Comparison of ENCODE assay signal across 20 cellular contexts in the genomic region with DNA sequence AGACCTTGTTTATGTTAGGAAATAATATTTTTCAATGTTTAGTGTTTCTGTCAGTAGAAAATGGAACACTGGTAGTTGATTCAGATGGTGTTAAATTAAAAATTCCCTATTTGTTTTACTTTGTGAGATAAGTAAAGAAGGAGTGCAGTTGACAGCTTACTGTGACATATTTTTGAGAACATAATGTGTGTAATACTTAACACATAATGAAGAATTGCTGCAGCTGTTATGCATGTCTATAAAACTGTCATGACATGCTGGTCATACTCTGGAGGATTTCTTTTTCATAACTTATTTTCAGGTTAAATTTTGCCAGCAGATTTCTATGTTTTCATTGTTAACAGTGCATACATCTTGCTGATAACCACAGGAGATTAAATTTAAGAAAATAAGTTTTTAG.
DNase-seq lines count a peak whose midpoint lies in the region; ATAC-seq and TF ChIP-seq lines count a peak whose summit lies in the region.
"Had no signal": no experiment of that assay in that cellular context is flagged by ENCODE, and none has a peak within 500 bp of the region (broad histone marks: within the 10 kb centered on the region; RNA-seq: fewer than 3 reads in every experiment).

No MANE protein-coding gene starts in this region.

- H3K9me3 ChIP-seq in PC-9 (ENCODE audit: insufficient read depth, low read depth) (no peaks in the 10 kb centered on the region), neural cell (ENCODE audit: low read length) (no peaks in the 10 kb centered on the region), uterus (peaks cover 0 to 6% of the 10 kb centered on the region in 2 donors), left lung (peaks cover 0 to 8% of the 10 kb centered on the region in 2 donors)
- H3K9me3 ChIP-seq in CD8-positive, alpha-beta T cell (ENCODE audit: low read length) = no peaks in the 10 kb centered on the region
- H3K9me3 ChIP-seq: esophagus squamous epithelium, lower lobe of right lung, SK-N-SH had no signal

- no peak overlapping the region for H3K9ac ChIP-seq in neural cell (ENCODE audit: low read length)
- H3K9ac ChIP-seq: SK-N-SH had no signal

- POLR2A ChIA-PET in PC-9 (lab: Charles Lee; ENCODE audit: unreplicated experiment) = no interaction called here
- POLR2A ChIA-PET in CD8-positive, alpha-beta T cell (lab: Charles Lee) = no interaction called here

- TF ChIP-seq RAD21 in neural cell (conservative IDR thresholded peaks at IDR 0.05) = no peak

- no peak for TF ChIP-seq CTCF in PC-9 (conservative IDR thresholded peaks at IDR 0.05)
- no peak for TF ChIP-seq CTCF in glutamatergic neuron (IDR thresholded peaks at IDR 0.05; ENCODE audit: partially characterized antibody, unreplicated experiment)
- TF ChIP-seq CTCF in neural cell (IDR thresholded peaks at IDR 0.05; ENCODE audit: poor library complexity, severe bottlenecking) = no peak
- TF ChIP-seq CTCF in uterus (IDR thresholded peaks at IDR 0.05) = no peak
- TF ChIP-seq CTCF in CD8-positive, alpha-beta T cell (IDR thresholded peaks at IDR 0.05) = no peak
- no peak for TF ChIP-seq CTCF in left lung (IDR thresholded peaks at IDR 0.05)

- H3K4me1 ChIP-seq in PC-9 (replicated peaks; ENCODE audit: insufficient read depth) = no peaks in the 10 kb centered on the region
- H3K4me1 ChIP-seq in uterus = no peaks in the 10 kb centered on the region
- no peaks in the 10 kb centered on the region for H3K4me1 ChIP-seq in CD8-positive, alpha-beta T cell (ENCODE audit: insufficient read depth, low read length)
- H3K4me1 ChIP-seq in left lung = no peaks in the 10 kb centered on the region
- H3K4me1 ChIP-seq: lower lobe of right lung had no signal

- no peak overlapping the region for H3K4me2 ChIP-seq in PC-9
- no peak overlapping the region for H3K4me2 ChIP-seq in neural cell (ENCODE audit: low read length)
- H3K4me2 ChIP-seq: SK-N-SH had no signal

- H3K27me3 ChIP-seq in PC-9 (ENCODE audit: insufficient read depth, low read depth) (no peaks in the 10 kb centered on the region), neural cell (ENCODE audit: insufficient read depth, low read depth, low read length) (peaks cover 7% of the 10 kb centered on the region), uterus (no peaks in the 10 kb centered on the region), left lung (peaks cover 0 to 11% of the 10 kb centered on the region in 2 donors)
- no peaks in the 10 kb centered on the region for H3K27me3 ChIP-seq in CD8-positive, alpha-beta T cell (ENCODE audit: insufficient read depth, low read length)
- H3K27me3 ChIP-seq: esophagus squamous epithelium had no signal

- no peaks in the 10 kb centered on the region; the same call in 1 of the 2 replicates for H3K9me2 ChIP-seq in PC-9 (ENCODE audit: insufficient read depth)
- no peaks in the 10 kb centered on the region for H3K9me2 ChIP-seq in neural cell (ENCODE audit: insufficient read depth, low read length)
- H3K9me2 ChIP-seq: SK-N-SH had no signal

- peaks cover 3% of the 10 kb centered on the region for H3K4me1 Mint-ChIP-seq in glutamatergic neuron (ENCODE audit: low read depth, unreplicated experiment)
- H3K4me1 Mint-ChIP-seq in CD8-positive, alpha-beta T cell (ENCODE audit: low read depth) = no peaks in the 10 kb centered on the region
- H3K4me1 Mint-ChIP-seq: activated CD4-positive, alpha-beta T cell treated with anti-CD3 and anti-CD28 coated beads for 36 hours had no signal

- no peak for DNase-seq in PC-9
- no peak for DNase-seq in glutamatergic neuron
- DNase-seq in uterus = no peak
- DNase-seq in CD8-positive, alpha-beta T cell = no peak
- no peak for DNase-seq in left lung
- DNase-seq in anterior cingulate cortex (lab: John Stamatoyannopoulos, UW) = no peak
- DNase-seq: activated CD4-positive, alpha-beta T cell treated with anti-CD3 and anti-CD28 coated beads for 36 hours; activated CD8-positive, alpha-beta T cell treated with anti-CD3 and anti-CD28 coated beads, Interleukin-2, amount 10 ng/mL, durations not matched to agents 7 days and 5 days; caudate nucleus; cortex of kidney; esophagus squamous epithelium; HFFc6; lower lobe of right lung; NCI-H446 treated with DMSO at 0.1 percent for 48 hours; SK-N-SH; stomach; T-helper 2 cell had no signal

- no peaks in the 10 kb centered on the region for H3K27me3 Mint-ChIP-seq in glutamatergic neuron (ENCODE audit: unreplicated experiment)
- peaks cover 14% of the 10 kb centered on the region for H3K27me3 Mint-ChIP-seq in CD8-positive, alpha-beta T cell (ENCODE audit: low read depth)

- H3F3A ChIP-seq in PC-9 (ENCODE audit: insufficient read depth, low read depth) (no peaks in the 10 kb centered on the region), neural cell (ENCODE audit: insufficient read depth, low read length, poor library complexity, severe bottlenecking) (no peaks in the 10 kb centered on the region)

- TF ChIP-seq POLR2A in uterus (IDR thresholded peaks at IDR 0.05) = no peak

- TF ChIP-seq EP300 in neural cell (conservative IDR thresholded peaks at IDR 0.05; ENCODE audit: poor library complexity, severe bottlenecking) = peak; percentile 82

- no peaks in the 10 kb centered on the region for H3K79me2 ChIP-seq in PC-9 (ENCODE audit: low read depth)
- H3K79me2 ChIP-seq in neural cell (replicated peaks; ENCODE audit: insufficient read depth, low read length) = no peaks in the 10 kb centered on the region

- no TSS peak for BruUV-seq in PC-9 (replicated peaks; lab: Mats Ljungman, UMichigan)

- intact Hi-C loops in PC-9 (cut with micrococcal nuclease; ENCODE audit: unreplicated experiment) = no loop called here
- intact Hi-C loops in uterus (cut with DNase I; ENCODE audit: low total_unique reads) = no loop called here
- intact Hi-C loops in CD8-positive, alpha-beta T cell (cut with DNase I, micrococcal nuclease) = no loop called here
- intact Hi-C loops in left lung (cut with DNase I) = no loop called here

- H3K27ac Mint-ChIP-seq in glutamatergic neuron (ENCODE audit: unreplicated experiment) = no peak overlapping the region
- no peak overlapping the region for H3K27ac Mint-ChIP-seq in CD8-positive, alpha-beta T cell
- H3K27ac Mint-ChIP-seq: activated CD4-positive, alpha-beta T cell treated with anti-CD3 and anti-CD28 coated beads for 36 hours; activated CD8-positive, alpha-beta T cell treated with anti-CD3 and anti-CD28 coated beads, Interleukin-2, amount 10 ng/mL, durations not matched to agents 7 days and 5 days; activated naive CD8-positive, alpha-beta T cell; HFFc6 had no signal

- CTCF ChIA-PET in PC-9 (lab: Charles Lee) = no interaction called here
- CTCF ChIA-PET in CD8-positive, alpha-beta T cell (lab: Charles Lee) = no interaction called here

- no peak for ATAC-seq in CD8-positive, alpha-beta T cell
- no peak for ATAC-seq in left lung
- ATAC-seq: activated CD4-positive, alpha-beta T cell treated with anti-CD3 and anti-CD28 coated beads for 36 hours; activated CD8-positive, alpha-beta T cell treated with anti-CD3 and anti-CD28 coated beads, Interleukin-2, amount 10 ng/mL, durations not matched to agents 7 days and 5 days had no signal

- no peaks in the 10 kb centered on the region for H3K9me3 Mint-ChIP-seq in glutamatergic neuron (ENCODE audit: unreplicated experiment)
- H3K9me3 Mint-ChIP-seq in CD8-positive, alpha-beta T cell = peaks cover 7% of the 10 kb centered on the region

- no peaks in the 10 kb centered on the region for H4K20me1 ChIP-seq in PC-9 (ENCODE audit: insufficient read depth)
- no peaks in the 10 kb centered on the region for H4K20me1 ChIP-seq in neural cell (ENCODE audit: insufficient read depth)

- H2AFZ ChIP-seq in PC-9 (0 out of 2 replicates have a peak overlapping the region, but pooled peaks have one; percentile 29), neural cell (ENCODE audit: low read depth, low read length) (no peak overlapping the region)

- peak overlapping the region; percentile 93 for H3K4me3 Mint-ChIP-seq in glutamatergic neuron (ENCODE audit: unreplicated experiment)
- no peak overlapping the region for H3K4me3 Mint-ChIP-seq in CD8-positive, alpha-beta T cell
- H3K4me3 Mint-ChIP-seq: activated CD4-positive, alpha-beta T cell treated with anti-CD3 and anti-CD28 coated beads for 36 hours; activated CD8-positive, alpha-beta T cell treated with anti-CD3 and anti-CD28 coated beads, Interleukin-2, amount 10 ng/mL, durations not matched to agents 7 days and 5 days; activated naive CD8-positive, alpha-beta T cell had no signal

- H3K27ac ChIP-seq in PC-9 (no peak overlapping the region), neural cell (ENCODE audit: low read length) (no peak overlapping the region), uterus (peak overlapping the region; percentile 82 to 87), left lung (no peak overlapping the region)
- no peak overlapping the region for H3K27ac ChIP-seq in CD8-positive, alpha-beta T cell (ENCODE audit: low read depth, low read length)
- H3K27ac ChIP-seq: esophagus squamous epithelium, lower lobe of right lung, RWPE1, stomach had no signal

- H3K36me3 ChIP-seq in PC-9 (ENCODE audit: low read depth) = no peaks in the 10 kb centered on the region
- H3K36me3 ChIP-seq in neural cell (ENCODE audit: insufficient read depth, low read length) = no peaks in the 10 kb centered on the region
- no peaks in the 10 kb centered on the region for H3K36me3 ChIP-seq in uterus
- no peaks in the 10 kb centered on the region for H3K36me3 ChIP-seq in CD8-positive, alpha-beta T cell (ENCODE audit: insufficient read depth, low read length)
- H3K36me3 ChIP-seq in left lung = no peaks in the 10 kb centered on the region
- H3K36me3 ChIP-seq: esophagus squamous epithelium, lower lobe of right lung, stomach had no signal

- no peak overlapping the region for H3K4me3 ChIP-seq in PC-9
- no peak overlapping the region for H3K4me3 ChIP-seq in neural cell (ENCODE audit: low read length)
- peak overlapping the region; percentile 27 to 29 for H3K4me3 ChIP-seq in uterus
- no peak overlapping the region for H3K4me3 ChIP-seq in CD8-positive, alpha-beta T cell (ENCODE audit: low read depth, low read length)
- H3K4me3 ChIP-seq in left lung = no peak overlapping the region

- no peaks in the 10 kb centered on the region for H3K36me3 Mint-ChIP-seq in glutamatergic neuron (ENCODE audit: unreplicated experiment)
- H3K36me3 Mint-ChIP-seq in CD8-positive, alpha-beta T cell = no peaks in the 10 kb centered on the region
- H3K36me3 Mint-ChIP-seq: activated naive CD8-positive, alpha-beta T cell had no signal

TF ChIP-seq in neural cell, 6 proteins besides CTCF, POLR2A, EP300 and RAD21:
- TF ChIP-seq POLR2AphosphoS5 (IDR thresholded peaks at IDR 0.05) (peak; percentile 94), TAF1 (IDR thresholded peaks at IDR 0.05; ENCODE audit: low read depth) (no peak)
TF ChIP-seq in neural cell: peak in this region for 1.

Comparison
In these comparisons a context has a peak if more than half of its experiments do, and no peak if none do; other contexts are left out.
1. H3K27ac ChIP-seq: peak in uterus (2 of 2); none in PC-9 (single experiment), neural cell (single experiment), CD8-positive, alpha-beta T cell (single experiment) and left lung (0 of 2).
2. H3K4me3 ChIP-seq: peak in uterus (2 of 2); none in PC-9 (single experiment), neural cell (single experiment), CD8-positive, alpha-beta T cell (single experiment) and left lung (0 of 2).